ENCODE assay signal across 28 cellular contexts in the genomic region with DNA sequence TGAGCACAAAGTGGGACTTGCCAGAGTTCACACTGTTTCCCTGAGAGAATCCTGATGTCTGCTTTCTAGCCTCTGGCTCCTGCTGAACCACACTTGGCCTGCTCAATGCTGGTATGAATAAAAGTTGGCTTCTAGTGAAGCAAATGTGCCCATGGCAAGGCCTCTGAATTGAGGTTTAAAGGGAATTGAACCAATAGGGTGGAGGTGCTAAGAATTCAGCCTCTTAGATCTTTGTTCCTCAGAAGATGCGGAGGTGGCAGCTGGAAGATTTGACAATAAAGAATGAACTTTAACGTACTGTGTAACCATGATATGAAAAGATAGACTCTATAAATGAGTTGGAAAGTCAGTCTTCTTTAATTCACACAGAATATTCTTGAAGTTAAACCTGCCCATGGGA. TPM values are rescaled to one million over a fixed set of nuclear protein-coding genes. Genes with fewer than 3 reads are reported as not detected.
DNase-seq lines count a peak whose midpoint lies in the region; ATAC-seq, FAIRE-seq and TF ChIP-seq lines count a peak whose summit lies in the region.
"Had no signal": no experiment of that assay in that cellular context is flagged by ENCODE, and none has a peak within 500 bp of the region (broad histone marks: within the 10 kb centered on the region; RNA-seq: fewer than 3 reads in every experiment).

No MANE protein-coding gene starts in this region.

- intact Hi-C loops in activated CD4-positive, alpha-beta T cell treated with anti-CD3 and anti-CD28 coated beads, Interleukin-2, amount 10 ng/mL, durations not matched to agents 24 days and 14 days (cut with micrococcal nuclease) = loop anchor here (1.0 to 2.0 kb wide), 2 partner anchors 19 to 55 kb away; no protein-coding TSS in a partner anchor
- intact Hi-C loops in activated CD8-positive, alpha-beta T cell treated with anti-CD3 and anti-CD28 coated beads for 36 hours (cut with micrococcal nuclease) = no loop called here
- intact Hi-C loops in naive thymus-derived CD4-positive, alpha-beta T cell (cut with micrococcal nuclease) = loop anchor here in 1 of 2 donors (5.0 kb wide), 1 partner anchor 45 kb away; no protein-coding TSS in a partner anchor
- intact Hi-C loops in kidney (cut with DNase I) = no loop called here

- ATAC-seq in CD4-positive, CD25-positive, alpha-beta regulatory T cell (ENCODE audit: low read depth in 2 of 2) = no peak
- peak; percentile 40 for ATAC-seq in activated CD8-positive, alpha-beta T cell treated with anti-CD3 and anti-CD28 coated beads for 36 hours
- no peak for ATAC-seq in naive thymus-derived CD4-positive, alpha-beta T cell
- ATAC-seq: lower lobe of right lung; natural killer cell; Panc1; right lobe of liver; stimulated activated memory B cell treated with anti-CD40 and anti-IgM and Interleukin-4, amounts not matched to agents 10 μg/mL and 1 μg/mL and 100 μg/mL, for 72 hours had no signal

- no peak overlapping the region for H3K27ac ChIP-seq in CD4-positive, CD25-positive, alpha-beta regulatory T cell (ENCODE audit: insufficient read depth, low read length, poor library complexity, severe bottlenecking)
- no peak overlapping the region for H3K27ac ChIP-seq in naive thymus-derived CD4-positive, alpha-beta T cell (ENCODE audit: low read depth, low read length)
- H3K27ac ChIP-seq in kidney (ENCODE audit: low read depth in 2 of 2, low read length in 2 of 2) = no peak overlapping the region
- H3K27ac ChIP-seq: coronary artery, lower lobe of right lung, prostate gland, right lobe of liver had no signal

- H3K9me3 ChIP-seq in CD4-positive, CD25-positive, alpha-beta regulatory T cell (ENCODE audit: control insufficient read depth in 2 of 2, low read length in 2 of 2) = no peaks in the 10 kb centered on the region
- no peaks in the 10 kb centered on the region for H3K9me3 ChIP-seq in naive thymus-derived CD4-positive, alpha-beta T cell (ENCODE audit: control insufficient read depth in 2 of 3, low read length in 3 of 3)
- H3K9me3 ChIP-seq in kidney (ENCODE audit: control insufficient read depth in 1 of 2, low read length in 2 of 2) = no peaks in the 10 kb centered on the region
- H3K9me3 ChIP-seq: lower lobe of right lung, prostate gland, right lobe of liver had no signal

- CTCF ChIA-PET in activated CD8-positive, alpha-beta T cell treated with anti-CD3 and anti-CD28 coated beads for 36 hours (lab: Charles Lee) = interaction anchor here (0.9 to 1.8 kb wide), 3 partner anchors 10 to 93 kb away, joined by 4 to 7 read pairs (median 4); no protein-coding TSS in a partner anchor
- CTCF ChIA-PET in naive thymus-derived CD4-positive, alpha-beta T cell (lab: Charles Lee) = interaction anchor here (0.6 to 1.0 kb wide), 2 partner anchors 91 to 149 kb away, joined by 3 read pairs; no protein-coding TSS in a partner anchor

- POLR2A ChIA-PET in activated CD8-positive, alpha-beta T cell treated with anti-CD3 and anti-CD28 coated beads for 36 hours (lab: Charles Lee) = interaction anchor here (0.6 to 5.7 kb wide), 4 partner anchors 9 to 363 kb away, joined by 3 to 41 read pairs (median 6); partner anchors contain the start of genes DHFR and MSH3
- POLR2A ChIA-PET in naive thymus-derived CD4-positive, alpha-beta T cell (lab: Charles Lee) = interaction anchor here (0.6 to 1.6 kb wide), 7 partner anchors 8 to 69 kb away, joined by 4 to 16 read pairs (median 5); no protein-coding TSS in a partner anchor

- H3K27ac Mint-ChIP-seq in activated CD4-positive, alpha-beta T cell treated with anti-CD3 and anti-CD28 coated beads, Interleukin-2, amount 10 ng/mL, durations not matched to agents 24 days and 14 days = peak overlapping the region; percentile 89
- H3K27ac Mint-ChIP-seq in CD4-positive, CD25-positive, alpha-beta regulatory T cell = peak overlapping the region in 2 of 3 donors; percentile 25 to 61
- peak overlapping the region; percentile 79 for H3K27ac Mint-ChIP-seq in activated CD8-positive, alpha-beta T cell treated with anti-CD3 and anti-CD28 coated beads for 36 hours
- peak overlapping the region in 8 of 9 donors; percentile 10 to 93 (median 75) for H3K27ac Mint-ChIP-seq in naive thymus-derived CD4-positive, alpha-beta T cell
- H3K27ac Mint-ChIP-seq: natural killer cell; stimulated activated memory B cell treated with anti-CD40 and anti-IgM and Interleukin-4, amounts not matched to agents 10 μg/mL and 1 μg/mL and 100 μg/mL, for 72 hours had no signal

- H3K4me3 Mint-ChIP-seq in activated CD4-positive, alpha-beta T cell treated with anti-CD3 and anti-CD28 coated beads, Interleukin-2, amount 10 ng/mL, durations not matched to agents 24 days and 14 days = peak overlapping the region; percentile 68
- H3K4me3 Mint-ChIP-seq in CD4-positive, CD25-positive, alpha-beta regulatory T cell = peak overlapping the region in 2 of 4 donors; percentile 10 to 23
- peak overlapping the region; percentile 26 for H3K4me3 Mint-ChIP-seq in activated CD8-positive, alpha-beta T cell treated with anti-CD3 and anti-CD28 coated beads for 36 hours
- peak overlapping the region in 9 of 10 donors; percentile 16 to 66 (median 45) for H3K4me3 Mint-ChIP-seq in naive thymus-derived CD4-positive, alpha-beta T cell
- H3K4me3 Mint-ChIP-seq: natural killer cell; stimulated activated memory B cell treated with anti-CD40 and anti-IgM and Interleukin-4, amounts not matched to agents 10 μg/mL and 1 μg/mL and 100 μg/mL, for 72 hours had no signal

- peaks cover 7% of the 10 kb centered on the region for H3K9me3 Mint-ChIP-seq in activated CD4-positive, alpha-beta T cell treated with anti-CD3 and anti-CD28 coated beads, Interleukin-2, amount 10 ng/mL, durations not matched to agents 24 days and 14 days
- H3K9me3 Mint-ChIP-seq in CD4-positive, CD25-positive, alpha-beta regulatory T cell = peaks cover 0 to 3% (median 0%) of the 10 kb centered on the region in 7 donors
- H3K9me3 Mint-ChIP-seq in activated CD8-positive, alpha-beta T cell treated with anti-CD3 and anti-CD28 coated beads for 36 hours = no peaks in the 10 kb centered on the region
- H3K9me3 Mint-ChIP-seq in naive thymus-derived CD4-positive, alpha-beta T cell = peaks cover 0 to 6% (median 0%) of the 10 kb centered on the region in 11 donors
- H3K9me3 Mint-ChIP-seq: natural killer cell; stimulated activated memory B cell treated with anti-CD40 and anti-IgM and Interleukin-4, amounts not matched to agents 10 μg/mL and 1 μg/mL and 100 μg/mL, for 72 hours had no signal

- H3K4me3 ChIP-seq in CD4-positive, CD25-positive, alpha-beta regulatory T cell (ENCODE audit: low read depth, low read length) = no peak overlapping the region
- H3K4me3 ChIP-seq in naive thymus-derived CD4-positive, alpha-beta T cell (ENCODE audit: low read length) = no peak overlapping the region
- no peak overlapping the region for H3K4me3 ChIP-seq in kidney (ENCODE audit: low read length in 2 of 2)
- H3K4me3 ChIP-seq: coronary artery, lower lobe of right lung, prostate gland, right lobe of liver had no signal

- TF ChIP-seq CTCF in activated CD8-positive, alpha-beta T cell treated with anti-CD3 and anti-CD28 coated beads for 36 hours (IDR thresholded peaks at IDR 0.05) = no peak
- no peak for TF ChIP-seq CTCF in kidney (IDR thresholded peaks at IDR 0.05; ENCODE audit: borderline replicate concordance, extremely low read depth, insufficient read depth)

- H3K36me3 ChIP-seq in CD4-positive, CD25-positive, alpha-beta regulatory T cell (ENCODE audit: control insufficient read depth, insufficient read depth, low read length) = no peaks in the 10 kb centered on the region
- H3K36me3 ChIP-seq in naive thymus-derived CD4-positive, alpha-beta T cell (ENCODE audit: control insufficient read depth in 2 of 3, insufficient read depth in 3 of 3, low read length in 3 of 3) = no peaks in the 10 kb centered on the region
- no peaks in the 10 kb centered on the region for H3K36me3 ChIP-seq in kidney (ENCODE audit: control insufficient read depth in 1 of 2, insufficient read depth in 2 of 2, low read length in 2 of 2)
- H3K36me3 ChIP-seq: lower lobe of right lung, prostate gland, right lobe of liver had no signal

- DNase-seq in activated CD4-positive, alpha-beta T cell treated with anti-CD3 and anti-CD28 coated beads, Interleukin-2, amount 10 ng/mL, durations not matched to agents 24 days and 14 days = no peak
- no peak for DNase-seq in activated CD4-positive, alpha-beta T cell treated with anti-CD3 and anti-CD28 coated beads, Interleukin-2, amount 50 U/mL, for 4 hours
- DNase-seq in CD4-positive, CD25-positive, alpha-beta regulatory T cell = no peak
- peak; percentile 46 for DNase-seq in activated CD8-positive, alpha-beta T cell treated with anti-CD3 and anti-CD28 coated beads for 36 hours
- DNase-seq in naive thymus-derived CD4-positive, alpha-beta T cell = peak in 1 of 9 donors; percentile 14
- DNase-seq in NCI-H1417 (lab: John Stamatoyannopoulos, UW) (no peak), germinal center (ENCODE audit: low spot score) (no peak), kidney (no peak)
- DNase-seq: activated naive CD4-positive, alpha-beta T cell treated with anti-CD3 and anti-CD28 coated beads, Interleukin-2, amount 50 U/mL, for 16 hours; CD4-positive, alpha-beta memory T cell; effector CD8-positive, alpha-beta T cell; EL; hippocampal formation; lower lobe of right lung; MV-4-11; natural killer cell; NCI-H1694; NCI-H748 treated with DMSO at 0.1 percent for 48 hours; occipital lobe; right lobe of liver; Right ventricle myocardium superior; T-helper 9 cell had no signal

- no peaks in the 10 kb centered on the region for H3K27me3 ChIP-seq in CD4-positive, CD25-positive, alpha-beta regulatory T cell (ENCODE audit: control insufficient read depth, insufficient read depth, low read length)
- H3K27me3 ChIP-seq in naive thymus-derived CD4-positive, alpha-beta T cell (ENCODE audit: control insufficient read depth in 2 of 2, insufficient read depth in 2 of 2, low read length in 2 of 2) = no peaks in the 10 kb centered on the region
- H3K27me3 ChIP-seq: right lobe of liver had no signal

- H3K27me3 Mint-ChIP-seq in activated CD4-positive, alpha-beta T cell treated with anti-CD3 and anti-CD28 coated beads, Interleukin-2, amount 10 ng/mL, durations not matched to agents 24 days and 14 days = no peaks in the 10 kb centered on the region
- H3K27me3 Mint-ChIP-seq in CD4-positive, CD25-positive, alpha-beta regulatory T cell = peaks cover 20% of the 10 kb centered on the region
- no peaks in the 10 kb centered on the region for H3K27me3 Mint-ChIP-seq in activated CD8-positive, alpha-beta T cell treated with anti-CD3 and anti-CD28 coated beads for 36 hours
- H3K27me3 Mint-ChIP-seq in naive thymus-derived CD4-positive, alpha-beta T cell = no peaks in the 10 kb centered on the region
- H3K27me3 Mint-ChIP-seq: CD4-positive, alpha-beta memory T cell had no signal

- FAIRE-seq in kidney (lab: Jason Lieb, UNC) = no peak
- FAIRE-seq: A204.1, astrocyte had no signal

- peaks cover 11% of the 10 kb centered on the region for H3K36me3 Mint-ChIP-seq in activated CD4-positive, alpha-beta T cell treated with anti-CD3 and anti-CD28 coated beads, Interleukin-2, amount 10 ng/mL, durations not matched to agents 24 days and 14 days (ENCODE audit: low read depth)
- H3K36me3 Mint-ChIP-seq in CD4-positive, CD25-positive, alpha-beta regulatory T cell = no peaks in the 10 kb centered on the region
- H3K36me3 Mint-ChIP-seq in activated CD8-positive, alpha-beta T cell treated with anti-CD3 and anti-CD28 coated beads for 36 hours (ENCODE audit: low read depth) = peaks cover 7% of the 10 kb centered on the region
- H3K36me3 Mint-ChIP-seq in naive thymus-derived CD4-positive, alpha-beta T cell = peaks cover 0 to 16% (median 7%) of the 10 kb centered on the region in 5 donors
- H3K36me3 Mint-ChIP-seq: natural killer cell; stimulated activated memory B cell treated with anti-CD40 and anti-IgM and Interleukin-4, amounts not matched to agents 10 μg/mL and 1 μg/mL and 100 μg/mL, for 72 hours had no signal

- H3K4me1 ChIP-seq in CD4-positive, CD25-positive, alpha-beta regulatory T cell (ENCODE audit: control insufficient read depth, insufficient read depth, low read length, poor library complexity, severe bottlenecking) = peaks cover 7% of the 10 kb centered on the region
- H3K4me1 ChIP-seq in naive thymus-derived CD4-positive, alpha-beta T cell (ENCODE audit: control insufficient read depth in 2 of 2, insufficient read depth in 2 of 2, low read length in 2 of 2) = peaks cover 1 to 55% of the 10 kb centered on the region in 2 donors
- H3K4me1 ChIP-seq in kidney (ENCODE audit: control insufficient read depth in 1 of 2, insufficient read depth in 1 of 2, low read depth in 1 of 2, low read length in 2 of 2) = no peaks in the 10 kb centered on the region
- H3K4me1 ChIP-seq: lower lobe of right lung, prostate gland, right lobe of liver had no signal

- H3K4me1 Mint-ChIP-seq in activated CD4-positive, alpha-beta T cell treated with anti-CD3 and anti-CD28 coated beads, Interleukin-2, amount 10 ng/mL, durations not matched to agents 24 days and 14 days = peaks cover 56% of the 10 kb centered on the region
- peaks cover 20 to 68% (median 33%) of the 10 kb centered on the region in 4 donors for H3K4me1 Mint-ChIP-seq in CD4-positive, CD25-positive, alpha-beta regulatory T cell
- H3K4me1 Mint-ChIP-seq in activated CD8-positive, alpha-beta T cell treated with anti-CD3 and anti-CD28 coated beads for 36 hours (ENCODE audit: low read depth) = peaks cover 77% of the 10 kb centered on the region
- H3K4me1 Mint-ChIP-seq in naive thymus-derived CD4-positive, alpha-beta T cell = peaks cover 48 to 92% (median 86%) of the 10 kb centered on the region in 7 donors
- H3K4me1 Mint-ChIP-seq: stimulated activated memory B cell treated with anti-CD40 and anti-IgM and Interleukin-4, amounts not matched to agents 10 μg/mL and 1 μg/mL and 100 μg/mL, for 72 hours had no signal

- H3K9ac ChIP-seq in kidney (ENCODE audit: low read length in 2 of 2) = no peak overlapping the region

RNA-seq across cellular contexts. Expression of gene RASGRF2, which starts 57.2 kb away (rescaled TPM):
- 21.1 and 22.0 TPM in 2 replicates for total RNA-seq in activated CD4-positive, alpha-beta T cell treated with anti-CD3 and anti-CD28 coated beads, Interleukin-2, amount 10 ng/mL, durations not matched to agents 24 days and 14 days
- total RNA-seq in CD4-positive, CD25-positive, alpha-beta regulatory T cell = 10.3 TPM
- 1 to 10 TPM; 3.9 to 9.8 (median 6.7) TPM for polyA plus RNA-seq in CD4-positive, CD25-positive, alpha-beta regulatory T cell
- 10 to 100 TPM; 14.9 to 15.8 TPM for total RNA-seq in activated CD8-positive, alpha-beta T cell treated with anti-CD3 and anti-CD28 coated beads for 36 hours
- total RNA-seq in naive thymus-derived CD4-positive, alpha-beta T cell = 10 to 100 TPM; 11.2 to 55.2 (median 38.7) TPM
- 10 to 100 TPM in 1 of 2 donors, 1 to 10 TPM in 1; 9.8 to 22.1 TPM for polyA plus RNA-seq in naive thymus-derived CD4-positive, alpha-beta T cell
- total RNA-seq in kidney = 14.7 TPM
- 4.9 TPM for polyA plus RNA-seq in kidney (ENCODE audit: insufficient read depth, low read depth, low replicate concordance)
